In the genomic region with DNA sequence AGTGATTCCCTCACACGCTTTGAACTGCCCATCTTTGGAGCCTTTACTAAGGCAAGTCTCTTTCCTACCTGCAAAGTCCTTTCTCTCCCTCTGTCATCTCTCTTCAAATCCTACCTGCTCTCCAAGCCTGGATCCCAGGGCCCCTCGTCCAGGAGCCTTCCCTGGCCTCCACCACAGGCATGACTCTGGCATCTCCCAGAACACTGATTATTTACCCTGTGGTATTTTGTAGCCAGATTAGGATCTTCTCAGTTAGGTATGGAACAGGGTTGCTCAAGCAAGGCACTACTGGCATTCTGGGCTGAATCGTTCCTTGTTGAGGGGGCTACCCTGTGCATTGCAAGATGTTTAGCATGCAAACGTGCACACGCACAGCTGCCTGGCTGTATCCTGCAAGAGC, we compare ENCODE assay signal across 20 cellular contexts. TPM values are rescaled to one million over a fixed set of nuclear protein-coding genes. Genes with fewer than 3 reads are reported as not detected.
DNase-seq lines count a peak whose midpoint lies in the region; ATAC-seq, FAIRE-seq and TF ChIP-seq lines count a peak whose summit lies in the region.
"Had no signal": no experiment of that assay in that cellular context is flagged by ENCODE, and none has a peak within 500 bp of the region (broad histone marks: within the 10 kb centered on the region; RNA-seq: fewer than 3 reads in every experiment).

No MANE protein-coding gene starts in this region.

- H3K9me3 Mint-ChIP-seq in activated CD8-positive, alpha-beta memory T cell treated with anti-CD3 and anti-CD28 coated beads, Interleukin-2, amount 10 ng/mL, durations not matched to agents 7 days and 5 days (ENCODE audit: low read depth): no peaks in the 10 kb centered on the region
- H3K9me3 Mint-ChIP-seq in CD8-positive, alpha-beta memory T cell: no peaks in the 10 kb centered on the region
- H3K9me3 Mint-ChIP-seq in activated T-helper 2 cell treated with anti-CD3 and anti-CD28 coated beads, Interferon-gamma antibody, Interleukin-2, Interleukin-4, amounts not matched to agents 10 μg/mL and 5 μg/mL and 100 μg/mL, durations not matched to agents 14 hours and 24 hours and 36 hours: no peaks in the 10 kb centered on the region

- CTCF ChIA-PET in activated CD8-positive, alpha-beta memory T cell treated with anti-CD3 and anti-CD28 coated beads, Interleukin-2, amount 10 ng/mL, durations not matched to agents 7 days and 5 days (lab: Charles Lee): no interaction called here
- CTCF ChIA-PET in CD8-positive, alpha-beta memory T cell (lab: Charles Lee): interaction anchor here (1.2 kb wide), 1 partner anchor 40 kb away, joined by 4 read pairs; no protein-coding TSS in a partner anchor

- H3K9ac ChIP-seq in kidney (ENCODE audit: low read length in 2 of 2): no peak overlapping the region
- H3K9ac ChIP-seq: BLaER1 treated with 17β-estradiol and CSF1 and Interleukin-3, amounts not matched to agents 10 nM and 100 nM had no signal

- H3K36me3 Mint-ChIP-seq in activated CD8-positive, alpha-beta memory T cell treated with anti-CD3 and anti-CD28 coated beads, Interleukin-2, amount 10 ng/mL, durations not matched to agents 7 days and 5 days: peaks cover 16% of the 10 kb centered on the region
- H3K36me3 Mint-ChIP-seq in CD8-positive, alpha-beta memory T cell: peaks cover 4 to 58% (median 13%) of the 10 kb centered on the region in 3 donors
- peaks cover 67% of the 10 kb centered on the region for H3K36me3 Mint-ChIP-seq in activated T-helper 2 cell treated with anti-CD3 and anti-CD28 coated beads, Interferon-gamma antibody, Interleukin-2, Interleukin-4, amounts not matched to agents 10 μg/mL and 5 μg/mL and 100 μg/mL, durations not matched to agents 14 hours and 24 hours and 36 hours (ENCODE audit: low read depth)

- H3K4me1 Mint-ChIP-seq in activated CD8-positive, alpha-beta memory T cell treated with anti-CD3 and anti-CD28 coated beads, Interleukin-2, amount 10 ng/mL, durations not matched to agents 7 days and 5 days: peaks cover 34% of the 10 kb centered on the region
- H3K4me1 Mint-ChIP-seq in CD8-positive, alpha-beta memory T cell: peaks cover 8 to 25% (median 18%) of the 10 kb centered on the region in 3 donors
- peaks cover 20% of the 10 kb centered on the region for H3K4me1 Mint-ChIP-seq in activated T-helper 2 cell treated with anti-CD3 and anti-CD28 coated beads, Interferon-gamma antibody, Interleukin-2, Interleukin-4, amounts not matched to agents 10 μg/mL and 5 μg/mL and 100 μg/mL, durations not matched to agents 14 hours and 24 hours and 36 hours (ENCODE audit: low read depth)

- no peak for DNase-seq in activated CD8-positive, alpha-beta memory T cell treated with anti-CD3 and anti-CD28 coated beads, Interleukin-2, amount 10 ng/mL, durations not matched to agents 7 days and 5 days
- no peak for DNase-seq in activated CD8-positive, alpha-beta memory T cell treated with anti-CD3 and anti-CD28 coated beads, Interleukin-2, amount 50 U/mL, for 48 hours
- no peak for DNase-seq in CD8-positive, alpha-beta memory T cell
- DNase-seq in activated T-helper 2 cell treated with anti-CD3 and anti-CD28 coated beads, Interferon-gamma antibody, Interleukin-2, Interleukin-4, amounts not matched to agents 10 μg/mL and 5 μg/mL and 100 μg/mL, durations not matched to agents 14 hours and 24 hours and 36 hours (ENCODE audit: low spot score): no peak
- DNase-seq in kidney (peak; percentile 20), NAMALWA (ENCODE audit: low spot score) (no peak), GF-D8 (lab: John Stamatoyannopoulos, UW) (no peak)
- DNase-seq: Caco-2, KG1, NCI-H1436, NCI-H2029, NCI-H2171, NCI-H446, NCI-H69, OCI-M1, SIG-M5 had no signal

- peaks cover 3% of the 10 kb centered on the region for H3K36me3 ChIP-seq in CD8-positive, alpha-beta memory T cell (ENCODE audit: insufficient read depth, low read length)
- H3K36me3 ChIP-seq in kidney (ENCODE audit: control insufficient read depth in 1 of 2, insufficient read depth in 2 of 2, low read length in 2 of 2): peaks cover 8 to 18% of the 10 kb centered on the region in 2 donors

- TF ChIP-seq CTCF in kidney (IDR thresholded peaks at IDR 0.05; ENCODE audit: borderline replicate concordance, extremely low read depth, insufficient read depth): no peak

- H3K27ac Mint-ChIP-seq in activated CD8-positive, alpha-beta memory T cell treated with anti-CD3 and anti-CD28 coated beads, Interleukin-2, amount 10 ng/mL, durations not matched to agents 7 days and 5 days: peak overlapping the region; percentile 23
- peak overlapping the region in 6 of 8 donors; percentile 0 to 77 (median 51) for H3K27ac Mint-ChIP-seq in CD8-positive, alpha-beta memory T cell
- peak overlapping the region; percentile 50 for H3K27ac Mint-ChIP-seq in activated T-helper 2 cell treated with anti-CD3 and anti-CD28 coated beads, Interferon-gamma antibody, Interleukin-2, Interleukin-4, amounts not matched to agents 10 μg/mL and 5 μg/mL and 100 μg/mL, durations not matched to agents 14 hours and 24 hours and 36 hours

- H3K4me3 ChIP-seq in CD8-positive, alpha-beta memory T cell (ENCODE audit: low read length): no peak overlapping the region
- no peak overlapping the region for H3K4me3 ChIP-seq in kidney (ENCODE audit: low read length in 2 of 2)
- H3K4me3 ChIP-seq: A549; BLaER1 treated with 17β-estradiol and CSF1 and Interleukin-3, amounts not matched to agents 10 nM and 100 nM had no signal

- no peak for FAIRE-seq in kidney (lab: Jason Lieb, UNC)
- FAIRE-seq: A549, GM19239 had no signal

- no peaks in the 10 kb centered on the region for H3K9me3 ChIP-seq in CD8-positive, alpha-beta memory T cell (ENCODE audit: low read length)
- H3K9me3 ChIP-seq in kidney (ENCODE audit: control insufficient read depth in 1 of 2, low read length in 2 of 2): no peaks in the 10 kb centered on the region
- H3K9me3 ChIP-seq: Caco-2 had no signal

- H3K27me3 Mint-ChIP-seq in activated CD8-positive, alpha-beta memory T cell treated with anti-CD3 and anti-CD28 coated beads, Interleukin-2, amount 10 ng/mL, durations not matched to agents 7 days and 5 days: no peaks in the 10 kb centered on the region
- no peaks in the 10 kb centered on the region for H3K27me3 Mint-ChIP-seq in CD8-positive, alpha-beta memory T cell
- H3K27me3 Mint-ChIP-seq in activated T-helper 2 cell treated with anti-CD3 and anti-CD28 coated beads, Interferon-gamma antibody, Interleukin-2, Interleukin-4, amounts not matched to agents 10 μg/mL and 5 μg/mL and 100 μg/mL, durations not matched to agents 14 hours and 24 hours and 36 hours (ENCODE audit: low read depth): no peaks in the 10 kb centered on the region

- POLR2A ChIA-PET in CD8-positive, alpha-beta memory T cell (lab: Charles Lee): no interaction called here

- no peak overlapping the region for H3K27ac ChIP-seq in CD8-positive, alpha-beta memory T cell (ENCODE audit: low read depth, low read length)
- no peak overlapping the region for H3K27ac ChIP-seq in kidney (ENCODE audit: low read depth in 2 of 2, low read length in 2 of 2)
- H3K27ac ChIP-seq: A549; BLaER1 treated with 17β-estradiol and CSF1 and Interleukin-3, amounts not matched to agents 10 nM and 100 nM had no signal

- ATAC-seq in activated CD8-positive, alpha-beta memory T cell treated with anti-CD3 and anti-CD28 coated beads, Interleukin-2, amount 10 ng/mL, durations not matched to agents 7 days and 5 days: no peak
- no peak for ATAC-seq in GM19452 (IDR thresholded peaks at IDR 0.05; ENCODE audit: unreplicated experiment)

- intact Hi-C loops in activated T-helper 2 cell treated with anti-CD3 and anti-CD28 coated beads, Interferon-gamma antibody, Interleukin-2, Interleukin-4, amounts not matched to agents 10 μg/mL and 5 μg/mL and 100 μg/mL, durations not matched to agents 14 hours and 24 hours and 36 hours (cut with micrococcal nuclease): no loop called here
- intact Hi-C loops in kidney (cut with DNase I): no loop called here

- peaks cover 7% of the 10 kb centered on the region for H3K4me1 ChIP-seq in CD8-positive, alpha-beta memory T cell (ENCODE audit: insufficient read depth, low read length)
- no peaks in the 10 kb centered on the region for H3K4me1 ChIP-seq in kidney (ENCODE audit: control insufficient read depth in 1 of 2, insufficient read depth in 1 of 2, low read depth in 1 of 2, low read length in 2 of 2)
- H3K4me1 ChIP-seq: A549; BLaER1 treated with 17β-estradiol and CSF1 and Interleukin-3, amounts not matched to agents 10 nM and 100 nM; Caco-2 had no signal

- H3K27me3 ChIP-seq in CD8-positive, alpha-beta memory T cell (ENCODE audit: insufficient read depth, low read length, poor library complexity, severe bottlenecking): no peaks in the 10 kb centered on the region
- H3K27me3 ChIP-seq: BLaER1 treated with 17β-estradiol and CSF1 and Interleukin-3, amounts not matched to agents 10 nM and 100 nM had no signal

- no peak overlapping the region for H3K4me3 Mint-ChIP-seq in activated CD8-positive, alpha-beta memory T cell treated with anti-CD3 and anti-CD28 coated beads, Interleukin-2, amount 10 ng/mL, durations not matched to agents 7 days and 5 days
- no peak overlapping the region for H3K4me3 Mint-ChIP-seq in CD8-positive, alpha-beta memory T cell
- no peak overlapping the region for H3K4me3 Mint-ChIP-seq in activated T-helper 2 cell treated with anti-CD3 and anti-CD28 coated beads, Interferon-gamma antibody, Interleukin-2, Interleukin-4, amounts not matched to agents 10 μg/mL and 5 μg/mL and 100 μg/mL, durations not matched to agents 14 hours and 24 hours and 36 hours (ENCODE audit: low read depth)

RNA-seq across cellular contexts. Expression of a gene that starts 31.9 kb away (rescaled TPM):
- total RNA-seq in activated CD8-positive, alpha-beta memory T cell treated with anti-CD3 and anti-CD28 coated beads, Interleukin-2, amount 10 ng/mL, durations not matched to agents 7 days and 5 days: 10 to 100 TPM; 56.5 to 88.0 TPM
- total RNA-seq in CD8-positive, alpha-beta memory T cell: 100 to 1,000 TPM; 103 to 116 TPM
- polyA plus RNA-seq in CD8-positive, alpha-beta memory T cell: 14.9 TPM
- total RNA-seq in activated T-helper 2 cell treated with anti-CD3 and anti-CD28 coated beads, Interferon-gamma antibody, Interleukin-2, Interleukin-4, amounts not matched to agents 10 μg/mL and 5 μg/mL and 100 μg/mL, durations not matched to agents 14 hours and 24 hours and 36 hours: 100 and 106 TPM in 2 replicates
- total RNA-seq in kidney: 41.4 TPM
- polyA plus RNA-seq in kidney (ENCODE audit: insufficient read depth, low read depth, low replicate concordance): 21.3 TPM

RNA-seq across cellular contexts. Expression of a gene that starts 59.3 kb away (rescaled TPM):
- 10 to 100 TPM; 34.8 to 36.7 TPM for total RNA-seq in activated CD8-positive, alpha-beta memory T cell treated with anti-CD3 and anti-CD28 coated beads, Interleukin-2, amount 10 ng/mL, durations not matched to agents 7 days and 5 days
- 10 to 100 TPM; 27.2 to 28.3 TPM for total RNA-seq in CD8-positive, alpha-beta memory T cell
- 1.9 TPM for polyA plus RNA-seq in CD8-positive, alpha-beta memory T cell
- 40.4 and 41.0 TPM in 2 replicates for total RNA-seq in activated T-helper 2 cell treated with anti-CD3 and anti-CD28 coated beads, Interferon-gamma antibody, Interleukin-2, Interleukin-4, amounts not matched to agents 10 μg/mL and 5 μg/mL and 100 μg/mL, durations not matched to agents 14 hours and 24 hours and 36 hours
- 28.1 TPM for total RNA-seq in kidney
- 2.8 TPM for polyA plus RNA-seq in kidney (ENCODE audit: insufficient read depth, low read depth, low replicate concordance)
